In genomic region chr10:28679941-28680752, GRCh38 we compare ENCODE assay signal across 8 cellular contexts. TPM values are rescaled to one million over a fixed set of nuclear protein-coding genes. Genes with fewer than 3 reads are reported as not detected.
DNase-seq lines count a peak whose midpoint lies in the region; TF ChIP-seq lines count a peak whose summit lies in the region.

No MANE protein-coding gene starts in this region.

- H3K4me1 Mint-ChIP-seq in Caco-2 (ENCODE audit: low read depth, unreplicated experiment) (peaks cover 29% of the 10 kb centered on the region), nephron (peaks cover 32% of the 10 kb centered on the region)

- no TSS peak for BruUV-seq in Caco-2 (replicated peaks; lab: Mats Ljungman, UMichigan)

- TF ChIP-seq CTCF in Caco-2 (IDR thresholded peaks at IDR 0.05; ENCODE audit: insufficient read depth in 1 of 2, low read depth in 1 of 2, low read length in 1 of 2, severe bottlenecking in 1 of 2, unreplicated experiment in 1 of 2): peak; percentile 61 to 71
- TF ChIP-seq CTCF in nephron (IDR thresholded peaks at IDR 0.05; ENCODE audit: unreplicated experiment in 3 of 3): peak; percentile 48 to 54 (median 53)

- H3K27me3 ChIP-seq in Caco-2 (replicated peaks; ENCODE audit: control insufficient read depth, insufficient read depth, low read length): no peaks in the 10 kb centered on the region

- H3K36me3 Mint-ChIP-seq in Caco-2 (ENCODE audit: insufficient read depth, unreplicated experiment): peaks cover 71% of the 10 kb centered on the region
- peaks cover 35% of the 10 kb centered on the region for H3K36me3 Mint-ChIP-seq in nephron (ENCODE audit: low read depth)

- H3K9me3 ChIP-seq in Caco-2: no peaks in the 10 kb centered on the region

- H3K27me3 Mint-ChIP-seq in Caco-2 (ENCODE audit: insufficient read depth, unreplicated experiment) (no peaks in the 10 kb centered on the region), nephron (ENCODE audit: low read depth) (peaks cover 13% of the 10 kb centered on the region)

- H3K4me3 Mint-ChIP-seq in Caco-2 (ENCODE audit: unreplicated experiment) (peak overlapping the region; percentile 99), nephron (peak overlapping the region; percentile 94 to 97 (median 97))

- H3K4me3 ChIP-seq in Caco-2 (ENCODE audit: low read depth, low read length): peak overlapping the region; percentile 90

- peak; percentile 43 to 54 for DNase-seq in Caco-2
- peak; percentile 26 for DNase-seq in NCI-H69 (lab: John Stamatoyannopoulos, UW)
- peak; percentile 50 for DNase-seq in dermis blood vessel endothelial cell
- DNase-seq in cerebellar nuclear complex (lab: John Stamatoyannopoulos, UW): no peak
- no peak for DNase-seq in stimulated activated CD4-positive, alpha-beta T cell treated with anti-CD3 and anti-CD28 coated beads, Interleukin-2, amount 100 ng/mL, for 24 hours
- no peak for DNase-seq in NK-92 treated with Interleukin-12 subunit alpha and Interleukin-12 subunit beta, amount 100 ng/mL, for 24 hours (lab: John Stamatoyannopoulos, UW)
- no peak for DNase-seq in activated CD4-positive, alpha-beta T cell treated with anti-CD3 and anti-CD28 coated beads for 4 hours

- peaks cover 48% of the 10 kb centered on the region for H3K4me1 ChIP-seq in Caco-2

- H3K36me3 ChIP-seq in Caco-2 (ENCODE audit: control insufficient read depth, insufficient read depth, low read length): 0 out of 2 replicates have a peak, but pooled peaks cover 1% of the 10 kb centered on the region

- H3K9me3 Mint-ChIP-seq in Caco-2 (ENCODE audit: unreplicated experiment) (no peaks in the 10 kb centered on the region), nephron (no peaks in the 10 kb centered on the region)

- H3K27ac Mint-ChIP-seq in Caco-2 (ENCODE audit: unreplicated experiment) (no peak overlapping the region), nephron (peak overlapping the region; percentile 19 to 94 (median 42))

- POLR2A ChIA-PET in Caco-2 (lab: Charles Lee): interaction anchor here (0.6 kb wide), 1 partner anchor 75 kb away, joined by 5 read pairs; no protein-coding TSS in a partner anchor

- intact Hi-C loops in Caco-2 (cut with micrococcal nuclease; ENCODE audit: unreplicated experiment): loop anchor here (5.0 kb wide), 3 partner anchors 107 to 577 kb away; no protein-coding TSS in a partner anchor

- CTCF ChIA-PET in Caco-2 (lab: Charles Lee): interaction anchor here (0.5 to 1.3 kb wide), 3 partner anchors 16 to 627 kb away, joined by 3 to 7 read pairs (median 5); no protein-coding TSS in a partner anchor

RNA-seq across cellular contexts. Expression of gene BAMBI, which starts 2.8 kb away (rescaled TPM):
- total RNA-seq in Caco-2 (2022) (146 and 165 TPM in 2 replicates), dermis blood vessel endothelial cell (2.4 and 3.8 TPM in 2 replicates)

Comparison
In these comparisons a context has a peak if more than half of its experiments do, and no peak if none do; other contexts are left out.
1. DNase-seq: peak in Caco-2 (2 of 2), NCI-H69 (single experiment) and dermis blood vessel endothelial cell (single experiment); none in cerebellar nuclear complex (0 of 2), stimulated activated CD4-positive, alpha-beta T cell treated with anti-CD3 and anti-CD28 coated beads, Interleukin-2, amount 100 ng/mL, for 24 hours (0 of 2), NK-92 treated with Interleukin-12 subunit alpha and Interleukin-12 subunit beta, amount 100 ng/mL, for 24 hours (single experiment) and activated CD4-positive, alpha-beta T cell treated with anti-CD3 and anti-CD28 coated beads for 4 hours (0 of 2).
2. RNA of gene BAMBI, which starts 2.8 kb away (total RNA-seq): 146 to 165 TPM in Caco-2; 2.4 to 3.8 TPM in dermis blood vessel endothelial cell; every median in the first group is over 10 times any median in the second.